ENCODE assay signal across 13 cellular contexts in the genomic region with DNA sequence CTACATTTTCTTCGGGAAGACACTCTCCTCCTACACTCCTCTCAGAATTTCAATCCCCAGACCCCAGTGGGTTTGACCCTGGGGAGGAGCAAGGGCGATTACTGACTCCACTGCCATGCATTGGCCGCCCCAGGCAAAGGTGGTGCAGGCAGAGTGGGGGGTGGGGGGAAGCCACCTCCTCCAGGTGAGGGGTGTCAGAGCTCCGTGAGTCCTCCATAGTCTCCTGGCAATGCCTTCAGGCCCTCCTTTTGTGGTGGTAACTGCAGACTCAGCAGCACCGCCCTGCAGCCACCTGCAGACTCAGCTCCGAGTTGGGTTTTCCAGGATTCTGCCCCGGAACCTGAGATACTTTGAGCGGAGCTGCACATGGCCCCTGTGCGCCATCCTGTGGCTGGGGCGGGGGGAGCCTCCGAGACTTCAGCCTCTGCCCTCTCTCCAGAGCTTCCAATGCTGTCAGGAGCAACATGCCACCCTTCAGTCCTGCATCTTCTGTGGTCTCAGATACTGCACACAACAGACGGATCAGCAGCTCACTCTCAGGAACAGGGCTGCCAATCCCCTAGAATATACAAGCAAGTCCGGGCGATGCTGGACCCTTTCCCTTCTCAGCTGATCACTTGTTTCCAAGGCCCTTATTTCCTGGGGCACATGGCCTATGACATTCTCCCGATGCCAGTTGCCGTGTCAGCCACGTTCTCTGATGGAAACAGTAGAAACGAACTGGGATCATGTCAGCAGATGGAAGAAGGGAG. TPM values are rescaled to one million over a fixed set of nuclear protein-coding genes. Genes with fewer than 3 reads are reported as not detected.
A peak's percentile ranks its signal among the peaks of the same experiment; 100 is the strongest.
DNase-seq lines count a peak whose midpoint lies in the region; ATAC-seq, FAIRE-seq and TF ChIP-seq lines count a peak whose summit lies in the region.
"Had no signal": no experiment of that assay in that cellular context is flagged by ENCODE, and none has a peak within 500 bp of the region (broad histone marks: within the 10 kb centered on the region; RNA-seq: fewer than 3 reads in every experiment).

No MANE protein-coding gene starts in this region.

- no peak overlapping the region for H3K18ac ChIP-seq in H1 (ENCODE audit: extremely low read depth, low read length)

- intact Hi-C loops in posterior vena cava (cut with DNase I) = no loop called here

- no peak overlapping the region for H2BK12ac ChIP-seq in H1 (ENCODE audit: low read depth, low read length)

- H3K4me3 Mint-ChIP-seq in activated naive CD4-positive, alpha-beta T cell treated with anti-CD3 and anti-CD28 coated beads, Interleukin-2, amount 10 ng/mL, durations not matched to agents 7 days and 5 days = no peak overlapping the region
- H3K4me3 Mint-ChIP-seq: naive B cell had no signal

- no peak overlapping the region for H3K9ac ChIP-seq in H1 (replicated peaks in 1 of 4; ENCODE audit: extremely low read depth in 1 of 4, low read depth in 3 of 4, low read length in 3 of 4)

- H2BK120ac ChIP-seq in H1 (replicated peaks; ENCODE audit: low read depth, low read length) = no peak overlapping the region

- peak; percentile 86 to 87 for TF ChIP-seq RAD21 in H1 (IDR thresholded peaks at IDR 0.05 in 1 of 2, conservative IDR thresholded peaks at IDR 0.05 in 1 of 2; ENCODE audit: low read depth in 2 of 2, low read length in 2 of 2)

- no peak overlapping the region for H2BK15ac ChIP-seq in H1 (ENCODE audit: low read length)

- H4K5ac ChIP-seq in H1 (ENCODE audit: insufficient read length, low read depth, low read length) = no peak overlapping the region

- H3K56ac ChIP-seq in H1 (replicated peaks; ENCODE audit: insufficient read length, low read depth, low read length) = no peak overlapping the region

- no peaks in the 10 kb centered on the region for H3K79me2 ChIP-seq in H1 (ENCODE audit: control insufficient read depth in 1 of 2, insufficient read depth in 2 of 2, low read length in 2 of 2)

- no peaks in the 10 kb centered on the region for H4K20me1 ChIP-seq in H1 (replicated peaks in 1 of 2; ENCODE audit: control insufficient read depth in 1 of 2, insufficient read depth in 2 of 2, low read length in 2 of 2)

- no peaks in the 10 kb centered on the region for H3K36me3 Mint-ChIP-seq in activated naive CD4-positive, alpha-beta T cell treated with anti-CD3 and anti-CD28 coated beads, Interleukin-2, amount 10 ng/mL, durations not matched to agents 7 days and 5 days
- H3K36me3 Mint-ChIP-seq: naive B cell had no signal

- no peak overlapping the region for H3K4ac ChIP-seq in H1 (replicated peaks; ENCODE audit: insufficient read length, low read depth, low read length)

- POLR2A ChIA-PET in H1 (lab: Charles Lee; ENCODE audit: partially characterized antibody) = interaction anchor here (0.5 to 3.9 kb wide), 2 partner anchors 66 to 70 kb away, joined by 4 to 16 read pairs; partner anchors contain the start of gene ALDH3A2

- H3K4me3 ChIP-seq in H1 (ENCODE audit: extremely low read depth in 1 of 4, insufficient read depth in 2 of 4, low read depth in 3 of 4, low read length in 4 of 4) = no peak overlapping the region
- H3K4me3 ChIP-seq: adrenal gland had no signal

- TF ChIP-seq POLR2A in H1 (IDR thresholded peaks at IDR 0.05; ENCODE audit: control extremely low read depth in 1 of 2, low read depth in 2 of 2, low read length in 2 of 2) = no peak

- no peak overlapping the region for H3K27ac ChIP-seq in H1 (ENCODE audit: low read depth, low read length)
- H3K27ac ChIP-seq: adrenal gland had no signal

- no peak overlapping the region for H3K27ac Mint-ChIP-seq in activated naive CD4-positive, alpha-beta T cell treated with anti-CD3 and anti-CD28 coated beads, Interleukin-2, amount 10 ng/mL, durations not matched to agents 7 days and 5 days

- no peak overlapping the region for H2BK20ac ChIP-seq in H1 (ENCODE audit: low read length)

- H2AFZ ChIP-seq in H1 (ENCODE audit: low read length) = no peak overlapping the region

- no peak overlapping the region for H3K23ac ChIP-seq in H1 (ENCODE audit: insufficient read length)

- H2AK5ac ChIP-seq in H1 (ENCODE audit: low read depth, low read length) = no peak overlapping the region

- H4K8ac ChIP-seq in H1 (ENCODE audit: extremely low read depth, insufficient read depth, low read length) = 0 out of 2 replicates have a peak overlapping the region, but pooled peaks have one; percentile 41

- no peak overlapping the region for H2BK5ac ChIP-seq in H1 (ENCODE audit: low read depth, low read length)

- H3K23me2 ChIP-seq in H1 (ENCODE audit: low read depth, low read length) = no peaks in the 10 kb centered on the region

- 81% methylated on average over 18 of the region's 18 CpGs; no CpG with 5 or more reads in 1 of the 2 experiments for WGBS in H1 (ENCODE audit: extremely low coverage in 1 of 2, insufficient coverage in 1 of 2, insufficient read length in 1 of 2, insufficient replicate concordance in 2 of 2, low coverage in 1 of 2, low lambda C conversion rate in 2 of 2, missing lambda C conversion rate in 1 of 2), 2 experiments

- H3K9me3 ChIP-seq in H1 (ENCODE audit: insufficient read depth in 2 of 2, low read depth in 1 of 2, low read length in 1 of 2) = no peaks in the 10 kb centered on the region
- H3K9me3 ChIP-seq: adrenal gland had no signal

- H3K4me2 ChIP-seq in H1 (ENCODE audit: insufficient read depth in 1 of 2, low read depth in 2 of 2, low read length in 2 of 2) = no peak overlapping the region

- TF ChIP-seq CTCF in GM12873 (IDR thresholded peaks at IDR 0.05; ENCODE audit: insufficient read depth, low read depth, low read length, missing control alignments) (peak; percentile 37), H1 (IDR thresholded peaks at IDR 0.05; ENCODE audit: control extremely low read depth in 1 of 3, insufficient read depth in 1 of 3, low read depth in 1 of 3, low read length in 3 of 3) (peak; percentile 63 to 79 (median 73))

- CTCF ChIA-PET in H1 (lab: Charles Lee; ENCODE audit: partially characterized antibody) = interaction anchor here (0.6 to 8.7 kb wide), 35 partner anchors 9 to 375 kb away, joined by 3 to 56 read pairs (median 4); partner anchors contain the start of genes ALDH3A2, B9D1 and SLC47A1
- CTCF ChIA-PET in activated naive CD4-positive, alpha-beta T cell treated with anti-CD3 and anti-CD28 coated beads, Interleukin-2, amount 10 ng/mL, durations not matched to agents 7 days and 5 days (lab: Charles Lee) = interaction anchor here (0.6 kb wide), 1 partner anchor 157 kb away, joined by 3 read pairs; no protein-coding TSS in a partner anchor

- H3K27me3 Mint-ChIP-seq in activated naive CD4-positive, alpha-beta T cell treated with anti-CD3 and anti-CD28 coated beads, Interleukin-2, amount 10 ng/mL, durations not matched to agents 7 days and 5 days = peaks cover 28% of the 10 kb centered on the region

- H3K4me1 ChIP-seq in H1 (replicated peaks in 1 of 4; ENCODE audit: control insufficient read depth in 3 of 4, insufficient read depth in 4 of 4, low read length in 3 of 4) = peaks cover 0 to 6% (median 0%) of the 10 kb centered on the region in 4 experiments; a peak in 2 of 7 replicates

- no peaks in the 10 kb centered on the region for H3K79me1 ChIP-seq in H1 (ENCODE audit: low read depth, low read length)

- DNase-seq in NCI-H1694 treated with DMSO at 0.1 percent for 48 hours (lab: John Stamatoyannopoulos, UW) = peak; percentile 24
- DNase-seq in H1 (ENCODE audit: low read depth in 1 of 2, low spot score in 2 of 2) = peak in 1 of 2 experiments; percentile 78
- DNase-seq in posterior vena cava (ENCODE audit: low spot score) = peak; percentile 76
- DNase-seq in activated naive CD4-positive, alpha-beta T cell treated with anti-CD3 and anti-CD28 coated beads, Interleukin-2, amount 10 ng/mL, durations not matched to agents 7 days and 5 days = no peak
- DNase-seq: naive B cell; NCI-H2107; stimulated activated CD4-positive, alpha-beta T cell treated with anti-CD3 and anti-CD28 coated beads, Interleukin-2, amount 100 ng/mL, for 24 hours had no signal

- TF ChIP-seq EP300 in H1 (IDR thresholded peaks at IDR 0.05; ENCODE audit: borderline replicate concordance in 1 of 2, low read depth in 2 of 2, low read length in 2 of 2) = no peak

- no peak for ATAC-seq in HG02642 (IDR thresholded peaks at IDR 0.05; ENCODE audit: poor library complexity, unreplicated experiment)
- ATAC-seq in GM18868 (IDR thresholded peaks at IDR 0.05; ENCODE audit: unreplicated experiment) = no peak

- no peaks in the 10 kb centered on the region for H3K36me3 ChIP-seq in H1 (ENCODE audit: control insufficient read depth in 2 of 4, insufficient read depth in 4 of 4, low read length in 3 of 4)
- H3K36me3 ChIP-seq: adrenal gland had no signal

- H3K4me1 Mint-ChIP-seq in activated naive CD4-positive, alpha-beta T cell treated with anti-CD3 and anti-CD28 coated beads, Interleukin-2, amount 10 ng/mL, durations not matched to agents 7 days and 5 days = peaks cover 1% of the 10 kb centered on the region

- no peak overlapping the region for H4K91ac ChIP-seq in H1 (replicated peaks; ENCODE audit: insufficient read length, low read length)

- no peaks in the 10 kb centered on the region for H3K27me3 ChIP-seq in H1 (replicated peaks in 1 of 4; ENCODE audit: control insufficient read depth in 3 of 4, extremely low read depth in 1 of 4, insufficient read depth in 3 of 4, low read length in 3 of 4)
- H3K27me3 ChIP-seq: adrenal gland had no signal

- peak; percentile 76 for FAIRE-seq in H1 (lab: Jason Lieb, UNC)
- FAIRE-seq: endothelial cell of umbilical vein had no signal

- H3K9me3 Mint-ChIP-seq in activated naive CD4-positive, alpha-beta T cell treated with anti-CD3 and anti-CD28 coated beads, Interleukin-2, amount 10 ng/mL, durations not matched to agents 7 days and 5 days = no peaks in the 10 kb centered on the region
- H3K9me3 Mint-ChIP-seq: naive B cell had no signal

- no peak overlapping the region for H3K14ac ChIP-seq in H1 (ENCODE audit: insufficient read length)

RNA-seq across cellular contexts. Expression of gene SLC47A2, which starts 2.4 kb away (rescaled TPM):
- not detected in 2 replicates for total RNA-seq in H1 (2021; fragmentation: NEBNext Ultra II Directional; extraction: Animal tissue kit (Norgen Biotek cat#: 25700))
- polyA plus RNA-seq in H1 (2011; rRNA removed) = not detected in 2 replicates
- polyA plus RNA-seq in H1 (2011; cell fraction: cytosol; rRNA removed) = not detected
- not detected for polyA plus RNA-seq in H1 (2011; cell fraction: nucleus; rRNA removed)
- 0.07 to 0.09 TPM in 2 of 4 replicates, not detected in the others for polyA plus RNA-seq in H1 (2012, experiment 1 of 2)
- not detected for polyA plus RNA-seq in H1 (2012, experiment 2 of 2)
- polyA plus RNA-seq in H1 (2013, experiment 1 of 2) = not detected
- polyA plus RNA-seq in H1 (2013, experiment 2 of 2) = not detected
- polyA minus RNA-seq in H1 (2011; rRNA and poly(A)+ RNA removed) = not detected in 2 replicates
- not detected for polyA minus RNA-seq in H1 (2011; cell fraction: cytosol; rRNA and poly(A)+ RNA removed)
- not detected for polyA minus RNA-seq in H1 (2011; cell fraction: nucleus; rRNA and poly(A)+ RNA removed)
- total RNA-seq in posterior vena cava = not detected
- total RNA-seq: endothelial cell of umbilical vein, G401 had no signal
- polyA plus RNA-seq: endothelial cell of umbilical vein had no signal

RNA-seq across cellular contexts. Expression of gene ALDH3A1, which starts 29.3 kb away (rescaled TPM):
- 0.37 and 0.46 TPM in 2 replicates for total RNA-seq in H1 (2021; fragmentation: NEBNext Ultra II Directional; extraction: Animal tissue kit (Norgen Biotek cat#: 25700))
- 0.75 and 1.4 TPM in 2 replicates for polyA plus RNA-seq in H1 (2011; rRNA removed)
- polyA plus RNA-seq in H1 (2011; cell fraction: cytosol; rRNA removed) = 0.43 TPM
- polyA plus RNA-seq in H1 (2011; cell fraction: nucleus; rRNA removed) = 1.1 TPM
- 0.23 to 0.94 TPM (median 0.48 TPM) in 4 replicates for polyA plus RNA-seq in H1 (2012, experiment 1 of 2)
- polyA plus RNA-seq in H1 (2012, experiment 2 of 2) = 0.30 TPM
- polyA plus RNA-seq in H1 (2013, experiment 1 of 2) = 0.30 TPM
- 0.09 TPM for polyA plus RNA-seq in H1 (2013, experiment 2 of 2)
- 0.69 and 0.83 TPM in 2 replicates for polyA minus RNA-seq in H1 (2011; rRNA and poly(A)+ RNA removed)
- not detected for polyA minus RNA-seq in H1 (2011; cell fraction: cytosol; rRNA and poly(A)+ RNA removed)
- polyA minus RNA-seq in H1 (2011; cell fraction: nucleus; rRNA and poly(A)+ RNA removed) = 1.3 TPM
- total RNA-seq in posterior vena cava = under 1 TPM in 1 of 2 donors, not detected in 1; 0.46 TPM
- total RNA-seq: G401 had no signal
